ENCODE assay signal across 15 cellular contexts in genomic region chr22:50188356-50188755, GRCh38. TPM values are rescaled to one million over a fixed set of nuclear protein-coding genes. Genes with fewer than 3 reads are reported as not detected.
DNase-seq lines count a peak whose midpoint lies in the region; ATAC-seq and TF ChIP-seq lines count a peak whose summit lies in the region.
"Had no signal": no experiment of that assay in that cellular context is flagged by ENCODE, and none has a peak within 500 bp of the region (broad histone marks: within the 10 kb centered on the region; RNA-seq: fewer than 3 reads in every experiment).

No MANE protein-coding gene starts in this region.

- CTCF ChIA-PET in activated CD4-positive, alpha-beta T cell treated with anti-CD3 and anti-CD28 coated beads, Interleukin-2, amount 10 ng/mL, durations not matched to agents 7 days and 5 days (lab: Charles Lee): interaction anchor here (0.6 to 1.2 kb wide), 2 partner anchors 17 to 26 kb away, joined by 3 read pairs; no protein-coding TSS in a partner anchor
- CTCF ChIA-PET in Caco-2 (lab: Charles Lee): no interaction called here
- CTCF ChIA-PET in activated B cell treated with CpG ODN at 0.5 μM for 24 hours (lab: Charles Lee): no interaction called here

- TF ChIP-seq CTCF in Caco-2 (IDR thresholded peaks at IDR 0.05; ENCODE audit: insufficient read depth in 1 of 2, low read depth in 1 of 2, low read length in 1 of 2, severe bottlenecking in 1 of 2, unreplicated experiment in 1 of 2) (no peak), activated B cell treated with CpG ODN at 0.5 μM for 24 hours (IDR thresholded peaks at IDR 0.05) (no peak), colonic mucosa (IDR thresholded peaks at IDR 0.05) (no peak)

- intact Hi-C loops in Caco-2 (cut with micrococcal nuclease; ENCODE audit: unreplicated experiment) (no loop called here), activated B cell treated with CpG ODN at 0.5 μM for 24 hours (cut with micrococcal nuclease) (no loop called here), colonic mucosa (cut with DNase I) (no loop called here)

- H3K4me3 ChIP-seq in Caco-2 (ENCODE audit: low read depth, low read length): no peak overlapping the region
- no peak overlapping the region for H3K4me3 ChIP-seq in colonic mucosa
- H3K4me3 ChIP-seq: esophagus squamous epithelium, lung had no signal

- H3K27me3 Mint-ChIP-seq in activated CD4-positive, alpha-beta T cell treated with anti-CD3 and anti-CD28 coated beads, Interleukin-2, amount 10 ng/mL, durations not matched to agents 7 days and 5 days: no peaks in the 10 kb centered on the region
- H3K27me3 Mint-ChIP-seq in Caco-2 (ENCODE audit: insufficient read depth, unreplicated experiment) (no peaks in the 10 kb centered on the region), activated B cell treated with CpG ODN at 0.5 μM for 24 hours (peaks cover 2% of the 10 kb centered on the region)
- H3K27me3 Mint-ChIP-seq in naive thymus-derived CD8-positive, alpha-beta T cell: no peaks in the 10 kb centered on the region
- H3K27me3 Mint-ChIP-seq: stimulated activated naive CD8-positive, alpha-beta T cell treated with anti-CD3 and anti-CD28 coated beads, Interleukin-15, Interleukin-2, amounts not matched to agents 100 ng/mL and 50 ng/mL, for 24 hours had no signal

- H3K4me1 Mint-ChIP-seq in activated CD4-positive, alpha-beta T cell treated with anti-CD3 and anti-CD28 coated beads, Interleukin-2, amount 10 ng/mL, durations not matched to agents 7 days and 5 days: peaks cover 53% of the 10 kb centered on the region
- no peaks in the 10 kb centered on the region for H3K4me1 Mint-ChIP-seq in Caco-2 (ENCODE audit: low read depth, unreplicated experiment)
- H3K4me1 Mint-ChIP-seq in activated B cell treated with CpG ODN at 0.5 μM for 24 hours: peaks cover 70% of the 10 kb centered on the region
- peaks cover 19 to 65% (median 56%) of the 10 kb centered on the region in 4 donors for H3K4me1 Mint-ChIP-seq in naive thymus-derived CD8-positive, alpha-beta T cell

- DNase-seq in activated CD4-positive, alpha-beta T cell treated with anti-CD3 and anti-CD28 coated beads, Interleukin-2, amount 10 ng/mL, durations not matched to agents 7 days and 5 days: no peak
- DNase-seq in activated CD4-positive, alpha-beta T cell treated with anti-CD3 and anti-CD28 coated beads, Interleukin-2, amount 50 U/mL, for 1 hour: no peak
- DNase-seq in Caco-2 (peak in 1 of 2 experiments; percentile 1), activated B cell treated with CpG ODN at 0.5 μM for 24 hours (no peak), colonic mucosa (no peak), inferior parietal cortex (ENCODE audit: extremely low spot score) (no peak), amygdala (lab: John Stamatoyannopoulos, UW) (no peak)
- DNase-seq in naive thymus-derived CD8-positive, alpha-beta T cell: no peak
- DNase-seq: esophagus squamous epithelium, hippocampal formation, Kasumi-1, NCI-H146, NCI-H510A treated with DMSO at 0.1 percent for 48 hours had no signal

- H3K4me3 Mint-ChIP-seq in activated CD4-positive, alpha-beta T cell treated with anti-CD3 and anti-CD28 coated beads, Interleukin-2, amount 10 ng/mL, durations not matched to agents 7 days and 5 days: peak overlapping the region; percentile 87
- no peak overlapping the region for H3K4me3 Mint-ChIP-seq in Caco-2 (ENCODE audit: unreplicated experiment)
- H3K4me3 Mint-ChIP-seq in activated B cell treated with CpG ODN at 0.5 μM for 24 hours: peak overlapping the region; percentile 7
- H3K4me3 Mint-ChIP-seq in naive thymus-derived CD8-positive, alpha-beta T cell: peak overlapping the region in 7 of 10 donors; percentile 4 to 93 (median 42)
- H3K4me3 Mint-ChIP-seq: stimulated activated naive CD8-positive, alpha-beta T cell treated with anti-CD3 and anti-CD28 coated beads, Interleukin-15, Interleukin-2, amounts not matched to agents 100 ng/mL and 50 ng/mL, for 24 hours had no signal

- H3K36me3 ChIP-seq in Caco-2 (ENCODE audit: control insufficient read depth, insufficient read depth, low read length) (no peaks in the 10 kb centered on the region), colonic mucosa (no peaks in the 10 kb centered on the region)

- H3K4me1 ChIP-seq in Caco-2 (peaks cover 11% of the 10 kb centered on the region; the same call in 1 of the 2 replicates), colonic mucosa (peaks cover 35% of the 10 kb centered on the region)

- H3K9ac ChIP-seq in colonic mucosa (ENCODE audit: low read depth in 2 of 2, low read length in 2 of 2): peak overlapping the region in 1 of 2 donors; percentile 84

- no peak overlapping the region for H3K27ac ChIP-seq in colonic mucosa

- H3K9me3 ChIP-seq in Caco-2 (no peaks in the 10 kb centered on the region), colonic mucosa (no peaks in the 10 kb centered on the region)
- H3K9me3 ChIP-seq: esophagus squamous epithelium had no signal

- H3K36me3 Mint-ChIP-seq in activated CD4-positive, alpha-beta T cell treated with anti-CD3 and anti-CD28 coated beads, Interleukin-2, amount 10 ng/mL, durations not matched to agents 7 days and 5 days (ENCODE audit: low read depth): peaks cover 25% of the 10 kb centered on the region
- H3K36me3 Mint-ChIP-seq in Caco-2 (ENCODE audit: insufficient read depth, unreplicated experiment): peaks cover 6% of the 10 kb centered on the region
- peaks cover 5% of the 10 kb centered on the region for H3K36me3 Mint-ChIP-seq in activated B cell treated with CpG ODN at 0.5 μM for 24 hours (ENCODE audit: low read depth)
- H3K36me3 Mint-ChIP-seq in naive thymus-derived CD8-positive, alpha-beta T cell: peaks cover 0 to 4% (median 0%) of the 10 kb centered on the region in 3 donors

- H3K27me3 ChIP-seq in Caco-2 (replicated peaks; ENCODE audit: control insufficient read depth, insufficient read depth, low read length) (no peaks in the 10 kb centered on the region), colonic mucosa (no peaks in the 10 kb centered on the region)
- H3K27me3 ChIP-seq: esophagus squamous epithelium had no signal

- POLR2A ChIA-PET in activated CD4-positive, alpha-beta T cell treated with anti-CD3 and anti-CD28 coated beads, Interleukin-2, amount 10 ng/mL, durations not matched to agents 7 days and 5 days (lab: Charles Lee): no interaction called here
- POLR2A ChIA-PET in Caco-2 (lab: Charles Lee): no interaction called here
- POLR2A ChIA-PET in activated B cell treated with CpG ODN at 0.5 μM for 24 hours (lab: Charles Lee): interaction anchor here (1.2 to 5.2 kb wide), 4 partner anchors 12 to 351 kb away, joined by 4 to 62 read pairs (median 5); no protein-coding TSS in a partner anchor
- POLR2A ChIA-PET in naive thymus-derived CD8-positive, alpha-beta T cell (lab: Charles Lee): no interaction called here

- peak overlapping the region; percentile 86 for H3K27ac Mint-ChIP-seq in activated CD4-positive, alpha-beta T cell treated with anti-CD3 and anti-CD28 coated beads, Interleukin-2, amount 10 ng/mL, durations not matched to agents 7 days and 5 days
- no peak overlapping the region for H3K27ac Mint-ChIP-seq in Caco-2 (ENCODE audit: unreplicated experiment)
- H3K27ac Mint-ChIP-seq in activated B cell treated with CpG ODN at 0.5 μM for 24 hours: no peak overlapping the region
- peak overlapping the region in 7 of 10 donors; percentile 28 to 100 (median 89) for H3K27ac Mint-ChIP-seq in naive thymus-derived CD8-positive, alpha-beta T cell

- BruUV-seq in Caco-2 (replicated peaks; lab: Mats Ljungman, UMichigan): TSS peak; percentile 24

- no peaks in the 10 kb centered on the region for H3K9me3 Mint-ChIP-seq in activated CD4-positive, alpha-beta T cell treated with anti-CD3 and anti-CD28 coated beads, Interleukin-2, amount 10 ng/mL, durations not matched to agents 7 days and 5 days
- no peaks in the 10 kb centered on the region for H3K9me3 Mint-ChIP-seq in Caco-2 (ENCODE audit: unreplicated experiment)
- no peaks in the 10 kb centered on the region for H3K9me3 Mint-ChIP-seq in activated B cell treated with CpG ODN at 0.5 μM for 24 hours
- no peaks in the 10 kb centered on the region for H3K9me3 Mint-ChIP-seq in naive thymus-derived CD8-positive, alpha-beta T cell
- H3K9me3 Mint-ChIP-seq: stimulated activated naive CD8-positive, alpha-beta T cell treated with anti-CD3 and anti-CD28 coated beads, Interleukin-15, Interleukin-2, amounts not matched to agents 100 ng/mL and 50 ng/mL, for 24 hours had no signal

- ATAC-seq in activated B cell treated with CpG ODN at 0.5 μM for 24 hours (ENCODE audit: low read depth): no peak
- no peak for ATAC-seq in naive thymus-derived CD8-positive, alpha-beta T cell

RNA-seq across cellular contexts. Expression of gene TRABD, which starts 2.6 kb away (rescaled TPM):
- total RNA-seq in activated CD4-positive, alpha-beta T cell treated with anti-CD3 and anti-CD28 coated beads, Interleukin-2, amount 10 ng/mL, durations not matched to agents 7 days and 5 days: 100 to 1,000 TPM; 112 to 138 TPM
- 33.5 and 35.0 TPM in 2 replicates for total RNA-seq in Caco-2 (2022)
- 80.6 and 86.4 TPM in 2 replicates for total RNA-seq in activated B cell treated with CpG ODN at 0.5 μM for 24 hours
- 100 to 1,000 TPM; 103 to 113 TPM for total RNA-seq in naive thymus-derived CD8-positive, alpha-beta T cell
- polyA plus RNA-seq in naive thymus-derived CD8-positive, alpha-beta T cell: 10 to 100 TPM; 28.7 to 46.7 (median 31.2) TPM
- total RNA-seq in colonic mucosa: 100 to 1,000 TPM in 1 of 2 donors, 10 to 100 TPM in 1; 43.6 to 116 TPM

RNA-seq across cellular contexts. Expression of gene SELENOO, which starts 12.5 kb away (rescaled TPM):
- 10 to 100 TPM; 17.4 to 25.5 TPM for total RNA-seq in activated CD4-positive, alpha-beta T cell treated with anti-CD3 and anti-CD28 coated beads, Interleukin-2, amount 10 ng/mL, durations not matched to agents 7 days and 5 days
- total RNA-seq in Caco-2 (2022) (29.3 and 29.5 TPM in 2 replicates), activated B cell treated with CpG ODN at 0.5 μM for 24 hours (33.9 and 39.0 TPM in 2 replicates), colonic mucosa (10 to 100 TPM; 29.1 to 36.9 TPM)
- 10 to 100 TPM; 40.3 to 42.4 TPM for total RNA-seq in naive thymus-derived CD8-positive, alpha-beta T cell
- 1 to 10 TPM; 3.1 to 8.8 (median 5.2) TPM for polyA plus RNA-seq in naive thymus-derived CD8-positive, alpha-beta T cell

RNA-seq across cellular contexts. Expression of gene PANX2, which starts 17.8 kb away (rescaled TPM):
- total RNA-seq in activated CD4-positive, alpha-beta T cell treated with anti-CD3 and anti-CD28 coated beads, Interleukin-2, amount 10 ng/mL, durations not matched to agents 7 days and 5 days: under 1 TPM; 0.10 TPM
- 2.2 and 2.6 TPM in 2 replicates for total RNA-seq in Caco-2 (2022)
- total RNA-seq in activated B cell treated with CpG ODN at 0.5 μM for 24 hours: 0.27 and 0.44 TPM in 2 replicates
- total RNA-seq in naive thymus-derived CD8-positive, alpha-beta T cell: under 1 TPM; 0.25 to 0.26 TPM
- not detected for polyA plus RNA-seq in naive thymus-derived CD8-positive, alpha-beta T cell
- not detected for total RNA-seq in colonic mucosa

RNA-seq across cellular contexts. Expression of gene TUBGCP6, which starts 56.5 kb away (rescaled TPM):
- 10 to 100 TPM; 62.9 to 71.4 TPM for total RNA-seq in activated CD4-positive, alpha-beta T cell treated with anti-CD3 and anti-CD28 coated beads, Interleukin-2, amount 10 ng/mL, durations not matched to agents 7 days and 5 days
- total RNA-seq in Caco-2 (2022): 29.3 and 34.2 TPM in 2 replicates
- total RNA-seq in activated B cell treated with CpG ODN at 0.5 μM for 24 hours: 87.5 and 103 TPM in 2 replicates
- 100 to 1,000 TPM; 153 to 156 TPM for total RNA-seq in naive thymus-derived CD8-positive, alpha-beta T cell
- polyA plus RNA-seq in naive thymus-derived CD8-positive, alpha-beta T cell: 10 to 100 TPM in 2 of 3 donors, 1 to 10 TPM in 1; 9.3 to 25.2 (median 17.3) TPM
- total RNA-seq in colonic mucosa: 10 to 100 TPM; 19.2 to 33.4 TPM

Comparison
In these comparisons a context has a peak if more than half of its experiments do, and no peak if none do; other contexts are left out.
1. H3K27ac Mint-ChIP-seq: peak in activated CD4-positive, alpha-beta T cell treated with anti-CD3 and anti-CD28 coated beads, Interleukin-2, amount 10 ng/mL, durations not matched to agents 7 days and 5 days (single experiment) and naive thymus-derived CD8-positive, alpha-beta T cell (7 of 10); none in Caco-2 (single experiment) and activated B cell treated with CpG ODN at 0.5 μM for 24 hours (single experiment).